10 cellular contexts compared by ENCODE assay signal in genomic region chr3:65927576-65927975, GRCh38.
DNase-seq lines count a peak whose midpoint lies in the region; ATAC-seq and TF ChIP-seq lines count a peak whose summit lies in the region.
"Had no signal": no experiment of that assay in that cellular context is flagged by ENCODE, and none has a peak within 500 bp of the region (broad histone marks: within the 10 kb centered on the region; RNA-seq: fewer than 3 reads in every experiment).

No MANE protein-coding gene starts in this region.

- 95 to 100% (median 98%) methylated on average over 1 of the region's 1 CpG for WGBS in psoas muscle, 3 donors

- intact Hi-C loops in left lung (cut with DNase I) (no loop called here), psoas muscle (cut with DNase I) (no loop called here)

- H3K4me1 ChIP-seq in SJCRH30, result peaks cover 6% of the 10 kb centered on the region
- no peaks in the 10 kb centered on the region for H3K4me1 ChIP-seq in left lung
- peaks cover 4% of the 10 kb centered on the region for H3K4me1 ChIP-seq in psoas muscle

- DNase-seq in Daoy (ENCODE audit: low read depth), result peak; percentile 58
- peak; percentile 1 for DNase-seq in NCI-H1105 (lab: John Stamatoyannopoulos, UW)
- DNase-seq in SJCRH30, result peak; percentile 10 to 42
- DNase-seq in left lung, result no peak
- no peak for DNase-seq in activated T-cell treated with anti-CD3 and anti-CD28 coated beads, Interleukin-2, amount 50 U/mL, for 48 hours
- DNase-seq in DMS153 (lab: John Stamatoyannopoulos, UW), result no peak
- no peak for DNase-seq in psoas muscle
- DNase-seq: CD4-positive, CD25-positive, alpha-beta regulatory T cell; GOT3 had no signal

- no peaks in the 10 kb centered on the region; the same call in 1 of the 2 replicates for H3K9me3 ChIP-seq in SJCRH30 (replicated peaks)
- H3K9me3 ChIP-seq in left lung, result no peaks in the 10 kb centered on the region
- H3K9me3 ChIP-seq in psoas muscle, result no peaks in the 10 kb centered on the region

- ATAC-seq in left lung (peak; percentile 85), psoas muscle (no peak), HG03342 (IDR thresholded peaks at IDR 0.05; ENCODE audit: unreplicated experiment) (no peak)

- TF ChIP-seq CTCF in left lung (IDR thresholded peaks at IDR 0.05) (no peak), psoas muscle (IDR thresholded peaks at IDR 0.05) (no peak)

- H3K27ac ChIP-seq in SJCRH30, result no peak overlapping the region
- H3K27ac ChIP-seq in left lung, result no peak overlapping the region
- no peak overlapping the region for H3K27ac ChIP-seq in psoas muscle

- no peak overlapping the region for H3K4me3 ChIP-seq in SJCRH30
- no peak overlapping the region for H3K4me3 ChIP-seq in left lung
- H3K4me3 ChIP-seq in psoas muscle, result no peak overlapping the region

- no peaks in the 10 kb centered on the region for H3K27me3 ChIP-seq in SJCRH30
- H3K27me3 ChIP-seq in left lung, result no peaks in the 10 kb centered on the region
- H3K27me3 ChIP-seq in psoas muscle (ENCODE audit: insufficient read depth in 3 of 3, low read length in 2 of 3), result no peaks in the 10 kb centered on the region

- H3K36me3 ChIP-seq in SJCRH30 (no peaks in the 10 kb centered on the region), left lung (no peaks in the 10 kb centered on the region), psoas muscle (ENCODE audit: insufficient read depth in 1 of 2, low read depth in 1 of 2) (no peaks in the 10 kb centered on the region)

Comparison
In these comparisons a context has a peak if more than half of its experiments do, and no peak if none do; other contexts are left out.
1. DNase-seq: peak in Daoy (single experiment), NCI-H1105 (single experiment) and SJCRH30 (2 of 2); none in left lung (0 of 2), activated T-cell treated with anti-CD3 and anti-CD28 coated beads, Interleukin-2, amount 50 U/mL, for 48 hours (0 of 2), DMS153 (single experiment) and psoas muscle (0 of 2).